Comparison of ENCODE assay signal across 19 cellular contexts in the genomic region with DNA sequence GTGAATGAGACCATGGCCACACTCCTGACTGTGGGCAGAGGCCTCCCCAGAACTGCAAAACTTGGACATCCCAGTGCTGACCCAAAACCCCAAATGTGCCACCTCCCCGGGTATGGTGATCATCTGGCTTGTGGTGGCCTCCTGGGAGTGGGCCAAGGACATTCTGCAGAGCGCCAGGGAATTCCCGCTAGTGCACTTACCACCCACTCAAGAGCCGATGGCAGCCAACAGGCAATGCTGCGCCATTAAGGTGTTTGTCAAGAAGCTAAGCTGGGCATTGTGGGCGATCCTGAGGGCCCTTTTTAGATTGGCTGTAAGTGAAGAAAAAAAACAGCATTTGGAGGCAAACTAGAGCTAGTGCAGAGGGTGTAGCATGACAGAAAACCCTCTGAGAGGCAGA. TPM values are rescaled to one million over a fixed set of nuclear protein-coding genes. Genes with fewer than 3 reads are reported as not detected.
"Had no signal": no experiment of that assay in that cellular context is flagged by ENCODE, and none has a peak within 500 bp of the region (broad histone marks: within the 10 kb centered on the region; RNA-seq: fewer than 3 reads in every experiment).

No MANE protein-coding gene starts in this region.

- H3K27me3 ChIP-seq: adrenal gland, esophagus muscularis mucosa, hepatocyte, sigmoid colon, stomach had no signal

- H3K79me2 ChIP-seq: hepatocyte had no signal

- DNase-seq: activated CD4-positive, alpha-beta memory T cell treated with anti-CD3 and anti-CD28 coated beads for 36 hours; activated CD4-positive, alpha-beta T cell treated with anti-CD3 and anti-CD28 coated beads for 36 hours; activated T-cell treated with anti-CD3 and anti-CD28 coated beads, Interleukin-2, amount 50 U/mL, for 24 hours; adrenal gland; left ventricle myocardium inferior; mesendoderm; nephron progenitor cell; sigmoid colon; stimulated activated CD4-positive, alpha-beta T cell treated with anti-CD3 and anti-CD28 coated beads, Interleukin-1b, Interleukin-23, amount 100 ng/mL, for 48 hours; stomach; T-helper 17 cell; WERI-Rb-1 had no signal

- H3K4me1 ChIP-seq: adrenal gland, esophagus muscularis mucosa, left ventricle myocardium inferior, stomach had no signal

- H2AFZ ChIP-seq: hepatocyte had no signal

- H3K27ac ChIP-seq: adrenal gland, esophagus muscularis mucosa, hepatocyte, left ventricle myocardium inferior, sigmoid colon, stomach, thoracic aorta, WERI-Rb-1 had no signal

- H3K4me2 ChIP-seq: hepatocyte had no signal

- ATAC-seq: activated CD4-positive, alpha-beta T cell treated with anti-CD3 and anti-CD28 coated beads for 36 hours; T-helper 17 cell had no signal

- H3K9me3 ChIP-seq: adrenal gland, esophagus muscularis mucosa, sigmoid colon, stomach, thoracic aorta had no signal

- H3K36me3 ChIP-seq: adrenal gland, thoracic aorta, WERI-Rb-1 had no signal

- H3K4me3 ChIP-seq: adrenal gland, esophagus muscularis mucosa, hepatocyte, left ventricle myocardium inferior, sigmoid colon, stomach, thoracic aorta had no signal

RNA-seq across cellular contexts. Expression of a gene that starts 9.4 kb away (rescaled TPM):
- total RNA-seq: activated CD4-positive, alpha-beta memory T cell treated with anti-CD3 and anti-CD28 coated beads for 36 hours; activated CD4-positive, alpha-beta T cell treated with anti-CD3 and anti-CD28 coated beads for 36 hours had no signal
- polyA plus RNA-seq: keratinocyte had no signal

RNA-seq across cellular contexts. Expression of a gene that starts 56.3 kb away (rescaled TPM):
- total RNA-seq: activated CD4-positive, alpha-beta memory T cell treated with anti-CD3 and anti-CD28 coated beads for 36 hours; activated CD4-positive, alpha-beta T cell treated with anti-CD3 and anti-CD28 coated beads for 36 hours; adrenal gland; esophagus muscularis mucosa; glomerular endothelial cell; hepatocyte; left ventricle myocardium inferior; osteoblast; pulmonary artery endothelial cell; sigmoid colon; stomach; T-helper 17 cell; thoracic aorta had no signal
- polyA plus RNA-seq: hepatocyte had no signal
